In the genomic region with DNA sequence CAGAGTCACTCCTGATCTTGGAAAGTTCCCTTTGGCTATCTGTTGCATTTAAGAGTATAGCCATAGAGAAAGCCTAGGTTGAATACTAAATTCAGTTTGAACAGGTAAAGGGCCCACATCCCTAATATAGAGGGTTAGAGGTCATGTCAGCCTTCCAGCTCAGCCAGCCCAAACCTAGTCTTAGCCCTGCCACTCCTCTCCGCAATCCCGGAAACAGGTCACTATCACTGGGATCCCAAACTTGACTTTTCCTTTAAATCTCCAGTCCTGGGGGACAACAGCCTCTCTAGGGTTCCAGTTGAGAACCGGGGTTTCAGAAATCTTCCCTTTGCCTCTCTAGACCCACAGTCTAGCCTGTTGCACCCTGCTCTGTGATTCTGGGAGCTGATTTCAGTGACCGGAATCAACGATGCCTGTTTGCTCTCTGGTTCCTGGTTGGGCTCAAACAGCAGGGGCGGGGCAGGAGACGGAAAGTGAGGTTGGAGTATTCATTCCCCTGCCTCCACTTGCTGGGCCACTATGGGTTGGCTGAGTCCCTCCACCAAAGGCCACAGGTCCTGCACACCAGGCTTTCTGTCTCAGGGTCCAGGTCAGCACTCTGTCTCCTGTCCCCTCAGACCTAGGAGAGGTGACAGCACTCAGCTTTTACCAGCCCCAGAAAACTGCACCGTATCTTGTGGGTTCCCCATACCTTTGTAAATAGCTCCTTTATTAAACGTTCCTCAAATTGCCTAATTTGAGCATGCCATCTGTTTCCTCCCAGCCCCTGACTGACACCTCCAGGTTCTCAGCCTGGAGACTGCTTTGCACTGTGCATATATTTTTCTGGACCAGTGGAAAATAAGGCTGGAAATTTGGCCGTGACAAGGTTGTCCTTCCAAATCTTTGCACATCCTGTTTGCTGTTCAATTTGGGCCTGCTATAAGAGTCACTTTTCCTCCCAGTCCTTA, we compare ENCODE assay signal across 1 cellular context.
TF ChIP-seq lines count a peak whose summit lies in the region.

No MANE protein-coding gene starts in this region.

TF ChIP-seq in GM12878, 131 proteins besides CTCF, POLR2A, EP300 and RAD21 (continued from another document):
- no peak for TF ChIP-seq IRF4 (IDR thresholded peaks at IDR 0.05; ENCODE audit: low read depth, low read length)
- TF ChIP-seq ZBTB40 (IDR thresholded peaks at IDR 0.05; ENCODE audit: borderline replicate concordance): no peak
TF ChIP-seq in GM12878: peak in this region for 0.
